In genomic region chr3:9401986-9402385, GRCh38 we compare ENCODE assay signal across 9 cellular contexts. TPM values are rescaled to one million over a fixed set of nuclear protein-coding genes. Genes with fewer than 3 reads are reported as not detected.
A peak's percentile ranks its signal among the peaks of the same experiment; 100 is the strongest.
DNase-seq lines count a peak whose midpoint lies in the region; ATAC-seq and TF ChIP-seq lines count a peak whose summit lies in the region.
"Had no signal": no experiment of that assay in that cellular context is flagged by ENCODE, and none has a peak within 500 bp of the region (broad histone marks: within the 10 kb centered on the region; RNA-seq: fewer than 3 reads in every experiment).

No MANE protein-coding gene starts in this region.

- H3K27me3 ChIP-seq in BLaER1 (no peaks in the 10 kb centered on the region), HUES64 (ENCODE audit: insufficient read depth, low read length) (no peaks in the 10 kb centered on the region), colonic mucosa (no peaks in the 10 kb centered on the region)

- peaks cover 24% of the 10 kb centered on the region for H3K36me3 Mint-ChIP-seq in nephron progenitor cell (ENCODE audit: low read depth)

- H3K27ac ChIP-seq in BLaER1 (no peak overlapping the region), HUES64 (ENCODE audit: low read depth, low read length) (peak overlapping the region; percentile 81), colonic mucosa (peak overlapping the region; percentile 10)

- 25% methylated on average over 3 of the region's 4 CpGs for WGBS in HUES64

- H3K9me3 ChIP-seq in BLaER1 (peaks cover 5% of the 10 kb centered on the region; the same call in 1 of the 2 replicates), HUES64 (ENCODE audit: insufficient read depth, low read depth, low read length) (no peaks in the 10 kb centered on the region), colonic mucosa (no peaks in the 10 kb centered on the region)

- H3K36me3 ChIP-seq in BLaER1, result peaks cover 12% of the 10 kb centered on the region; the same call in 1 of the 2 replicates
- H3K36me3 ChIP-seq in HUES64 (ENCODE audit: insufficient read depth, low read length), result peaks cover 3% of the 10 kb centered on the region; the same call in 1 of the 2 replicates
- no peaks in the 10 kb centered on the region for H3K36me3 ChIP-seq in colonic mucosa

- H3K4me3 ChIP-seq in BLaER1 (no peak overlapping the region), HUES64 (ENCODE audit: low read length) (peak overlapping the region; percentile 98), colonic mucosa (no peak overlapping the region)

- peak overlapping the region; percentile 99 for H3K4me3 Mint-ChIP-seq in nephron progenitor cell

- H3K4me1 ChIP-seq in BLaER1 (peaks cover 64% of the 10 kb centered on the region), HUES64 (ENCODE audit: insufficient read depth, low read length) (peaks cover 64% of the 10 kb centered on the region), colonic mucosa (peaks cover 31% of the 10 kb centered on the region)

- ATAC-seq in HG02852 (IDR thresholded peaks at IDR 0.05; ENCODE audit: unreplicated experiment), result no peak

- H3K27ac Mint-ChIP-seq in nephron progenitor cell, result peak overlapping the region; percentile 95

- H3K9ac ChIP-seq in BLaER1 (no peak overlapping the region), HUES64 (ENCODE audit: low read depth, low read length) (peak overlapping the region; percentile 38; the same call in 1 of the 2 replicates), colonic mucosa (ENCODE audit: low read depth in 2 of 2, low read length in 2 of 2) (peak overlapping the region in 1 of 2 donors; percentile 51)

- H3K27me3 Mint-ChIP-seq in nephron progenitor cell (ENCODE audit: low read depth, poor library complexity), result no peaks in the 10 kb centered on the region

- intact Hi-C loops in colonic mucosa (cut with DNase I), result no loop called here

- H4K20me1 ChIP-seq in BLaER1, result peaks cover 89% of the 10 kb centered on the region

- peaks cover 17% of the 10 kb centered on the region for H3K9me3 Mint-ChIP-seq in nephron progenitor cell

- TF ChIP-seq CTCF in colonic mucosa (IDR thresholded peaks at IDR 0.05) (no peak), nephron progenitor cell (IDR thresholded peaks at IDR 0.05) (no peak)

- peak overlapping the region; percentile 93 for H3K4me2 ChIP-seq in BLaER1

- peaks cover 68% of the 10 kb centered on the region for H3K4me1 Mint-ChIP-seq in nephron progenitor cell

- no peak for DNase-seq in colonic mucosa
- DNase-seq in nephron progenitor cell, result no peak
- no peak for DNase-seq in effector CD8-positive, alpha-beta T cell (lab: John Stamatoyannopoulos, UW)
- DNase-seq in glomerular visceral epithelial cell (ENCODE audit: extremely low spot score), result no peak
- no peak for DNase-seq in DMS79 (lab: John Stamatoyannopoulos, UW)
- DNase-seq: GDM1 had no signal

RNA-seq across cellular contexts. Expression of gene SETD5, which starts 4.6 kb away (rescaled TPM):
- polyA plus RNA-seq in HUES64 (2013, experiment 1 of 2), result 111 TPM
- 141 TPM for polyA plus RNA-seq in HUES64 (2013, experiment 2 of 2)
- 10 to 100 TPM; 89.1 to 91.3 TPM for total RNA-seq in colonic mucosa

RNA-seq across cellular contexts. Expression of gene THUMPD3, which starts 39.1 kb away (rescaled TPM):
- 54.2 TPM for polyA plus RNA-seq in HUES64 (2013, experiment 1 of 2)
- 76.2 TPM for polyA plus RNA-seq in HUES64 (2013, experiment 2 of 2)
- 10 to 100 TPM; 40.1 to 46.0 TPM for total RNA-seq in colonic mucosa
